ENCODE assay signal across 8 cellular contexts in genomic region chr22:38706885-38707180, GRCh38. TPM values are rescaled to one million over a fixed set of nuclear protein-coding genes. Genes with fewer than 3 reads are reported as not detected.
DNase-seq lines count a peak whose midpoint lies in the region; ATAC-seq and TF ChIP-seq lines count a peak whose summit lies in the region.

No MANE protein-coding gene starts in this region.

- H2AFZ ChIP-seq in GM23248 = peak overlapping the region; percentile 36

- H3K9me3 ChIP-seq in GM23248 (ENCODE audit: low read depth) (no peaks in the 10 kb centered on the region), WERI-Rb-1 (ENCODE audit: severe bottlenecking) (no peaks in the 10 kb centered on the region), gastroesophageal sphincter (no peaks in the 10 kb centered on the region), skeletal muscle satellite cell (replicated peaks; ENCODE audit: low read length) (no peaks in the 10 kb centered on the region)

- DNase-seq in GM23248 (peak; percentile 59), WERI-Rb-1 (no peak), NCI-H82 treated with DMSO at 0.1 percent for 48 hours (lab: John Stamatoyannopoulos, UW; ENCODE audit: unreplicated experiment) (no peak), OCI-M2 (lab: John Stamatoyannopoulos, UW; ENCODE audit: unreplicated experiment) (no peak), NCI-H524 (lab: John Stamatoyannopoulos, UW) (no peak), A172 (ENCODE audit: low spot score) (no peak)

- H3K9ac ChIP-seq in GM23248 (peak overlapping the region; percentile 95), skeletal muscle satellite cell (ENCODE audit: low read depth, low read length) (peak overlapping the region; percentile 93)

- TF ChIP-seq CTCF in WERI-Rb-1 (IDR thresholded peaks at IDR 0.05; ENCODE audit: low read depth, low read length) = no peak
- no peak for TF ChIP-seq CTCF in gastroesophageal sphincter (IDR thresholded peaks at IDR 0.05)

- H4K20me1 ChIP-seq in GM23248 (ENCODE audit: insufficient read depth) = peaks cover 12% of the 10 kb centered on the region; the same call in 1 of the 2 replicates

- H3K9me2 ChIP-seq in GM23248 (ENCODE audit: insufficient read depth) = no peaks in the 10 kb centered on the region

- WGBS in GM23248 (ENCODE audit: low coverage in 1 of 2, low lambda C conversion rate in 2 of 2, missing lambda C conversion rate in 2 of 2), 2 experiments = 0 to 1% methylated on average over 4 of the region's 4 CpGs
- WGBS in gastroesophageal sphincter (ENCODE audit: low coverage in 1 of 2), 2 donors = 0% methylated on average over 4 of the region's 4 CpGs

- ATAC-seq in gastroesophageal sphincter = no peak

- H3K27ac ChIP-seq in GM23248 = peak overlapping the region; percentile 88
- peak overlapping the region; percentile 94 for H3K27ac ChIP-seq in WERI-Rb-1
- H3K27ac ChIP-seq in gastroesophageal sphincter = peak overlapping the region; percentile 87 to 100 (median 99)

- no peak for TF ChIP-seq POLR2A in gastroesophageal sphincter (IDR thresholded peaks at IDR 0.05)

- peaks cover 59% of the 10 kb centered on the region for H3K79me2 ChIP-seq in GM23248 (ENCODE audit: insufficient read depth)

- H3K27me3 ChIP-seq in GM23248 (replicated peaks; ENCODE audit: insufficient read depth) (no peaks in the 10 kb centered on the region), WERI-Rb-1 (ENCODE audit: insufficient read depth, low read depth, severe bottlenecking) (no peaks in the 10 kb centered on the region), gastroesophageal sphincter (no peaks in the 10 kb centered on the region), skeletal muscle satellite cell (ENCODE audit: control insufficient read depth, insufficient read depth, low read length) (no peaks in the 10 kb centered on the region)

- in situ Hi-C loops in GM23248 (cut with MboI) = no loop called here

- no peak for TF ChIP-seq EP300 in gastroesophageal sphincter (IDR thresholded peaks at IDR 0.05)

- H3K36me3 ChIP-seq in GM23248 (ENCODE audit: low read depth) = no peaks in the 10 kb centered on the region
- peaks cover 47% of the 10 kb centered on the region for H3K36me3 ChIP-seq in WERI-Rb-1
- peaks cover 0 to 22% of the 10 kb centered on the region in 2 donors for H3K36me3 ChIP-seq in gastroesophageal sphincter
- H3K36me3 ChIP-seq in skeletal muscle satellite cell (ENCODE audit: insufficient read depth, low read length) = no peaks in the 10 kb centered on the region

- H3F3A ChIP-seq in GM23248 (ENCODE audit: insufficient read depth) = peaks cover 23% of the 10 kb centered on the region

- peak overlapping the region; percentile 88 for H3K4me3 ChIP-seq in GM23248
- H3K4me3 ChIP-seq in WERI-Rb-1 (ENCODE audit: low read depth, low read length) = peak overlapping the region; percentile 81
- H3K4me3 ChIP-seq in gastroesophageal sphincter = peak overlapping the region; percentile 85 to 88
- peak overlapping the region; percentile 73 for H3K4me3 ChIP-seq in skeletal muscle satellite cell (ENCODE audit: low read length)

- peaks cover 20% of the 10 kb centered on the region for H3K4me1 ChIP-seq in GM23248 (ENCODE audit: insufficient read depth)
- H3K4me1 ChIP-seq in gastroesophageal sphincter = peaks cover 6 to 48% (median 14%) of the 10 kb centered on the region in 3 donors
- peaks cover 22% of the 10 kb centered on the region for H3K4me1 ChIP-seq in skeletal muscle satellite cell (ENCODE audit: control insufficient read depth, insufficient read depth, low read length)

- H3K4me2 ChIP-seq in GM23248 (ENCODE audit: unreplicated experiment) (peak overlapping the region; percentile 83), skeletal muscle satellite cell (ENCODE audit: low read length) (peak overlapping the region; percentile 82)

RNA-seq across cellular contexts. Expression of gene GTPBP1, which starts 1.1 kb away (rescaled TPM):
- 20.1 and 26.9 TPM in 2 replicates for total RNA-seq in GM23248 (2014; rRNA removed; shearing (Covaris generic))
- polyA plus RNA-seq in GM23248 (2016; fragmentation: Nextera tagmentation; extraction: Ambion mirVana) = 9.7 and 10.0 TPM in 2 replicates
- 10 to 100 TPM; 46.9 to 63.0 (median 51.6) TPM for total RNA-seq in gastroesophageal sphincter
- total RNA-seq in skeletal muscle satellite cell (2012; rRNA removed) = 19.4 and 21.0 TPM in 2 replicates
- 8.3 and 16.1 TPM in 2 replicates for total RNA-seq in A172 (2014; rRNA removed; shearing (Covaris generic))

RNA-seq across cellular contexts. Expression of gene JOSD1, which starts 6.1 kb away (rescaled TPM):
- 47.0 and 51.2 TPM in 2 replicates for total RNA-seq in GM23248 (2014; rRNA removed; shearing (Covaris generic))
- 5.5 and 6.6 TPM in 2 replicates for polyA plus RNA-seq in GM23248 (2016; fragmentation: Nextera tagmentation; extraction: Ambion mirVana)
- total RNA-seq in gastroesophageal sphincter = 10 to 100 TPM; 47.5 to 67.0 (median 64.6) TPM
- total RNA-seq in skeletal muscle satellite cell (2012; rRNA removed) = 38.8 and 43.0 TPM in 2 replicates
- total RNA-seq in A172 (2014; rRNA removed; shearing (Covaris generic)) = 43.3 and 44.5 TPM in 2 replicates

RNA-seq across cellular contexts. Expression of gene TOMM22, which starts 25.1 kb away (rescaled TPM):
- total RNA-seq in GM23248 (2014; rRNA removed; shearing (Covaris generic)) = 48.9 and 53.9 TPM in 2 replicates
- 92.0 and 97.8 TPM in 2 replicates for polyA plus RNA-seq in GM23248 (2016; fragmentation: Nextera tagmentation; extraction: Ambion mirVana)
- total RNA-seq in gastroesophageal sphincter = 10 to 100 TPM; 29.6 to 41.2 (median 32.2) TPM
- total RNA-seq in skeletal muscle satellite cell (2012; rRNA removed) = 101 and 106 TPM in 2 replicates
- 58.0 and 67.7 TPM in 2 replicates for total RNA-seq in A172 (2014; rRNA removed; shearing (Covaris generic))

RNA-seq across cellular contexts. Expression of gene SUN2, which starts 49.0 kb away (rescaled TPM):
- total RNA-seq in GM23248 (2014; rRNA removed; shearing (Covaris generic)) = 142 and 146 TPM in 2 replicates
- polyA plus RNA-seq in GM23248 (2016; fragmentation: Nextera tagmentation; extraction: Ambion mirVana) = 47.9 and 51.2 TPM in 2 replicates
- 100 to 1,000 TPM; 339 to 594 (median 409) TPM for total RNA-seq in gastroesophageal sphincter
- 37.8 and 43.9 TPM in 2 replicates for total RNA-seq in skeletal muscle satellite cell (2012; rRNA removed)
- 61.3 and 77.4 TPM in 2 replicates for total RNA-seq in A172 (2014; rRNA removed; shearing (Covaris generic))

RNA-seq across cellular contexts. Expression of gene CBY1, which starts 50.4 kb away (rescaled TPM):
- 16.2 and 24.5 TPM in 2 replicates for total RNA-seq in GM23248 (2014; rRNA removed; shearing (Covaris generic))
- 57.5 and 59.4 TPM in 2 replicates for polyA plus RNA-seq in GM23248 (2016; fragmentation: Nextera tagmentation; extraction: Ambion mirVana)
- total RNA-seq in gastroesophageal sphincter = 10 to 100 TPM; 21.0 to 46.6 (median 31.7) TPM
- total RNA-seq in skeletal muscle satellite cell (2012; rRNA removed) = 11.1 and 16.0 TPM in 2 replicates
- 15.9 and 25.9 TPM in 2 replicates for total RNA-seq in A172 (2014; rRNA removed; shearing (Covaris generic))
